ENCODE assay signal across 8 cellular contexts in the genomic region with DNA sequence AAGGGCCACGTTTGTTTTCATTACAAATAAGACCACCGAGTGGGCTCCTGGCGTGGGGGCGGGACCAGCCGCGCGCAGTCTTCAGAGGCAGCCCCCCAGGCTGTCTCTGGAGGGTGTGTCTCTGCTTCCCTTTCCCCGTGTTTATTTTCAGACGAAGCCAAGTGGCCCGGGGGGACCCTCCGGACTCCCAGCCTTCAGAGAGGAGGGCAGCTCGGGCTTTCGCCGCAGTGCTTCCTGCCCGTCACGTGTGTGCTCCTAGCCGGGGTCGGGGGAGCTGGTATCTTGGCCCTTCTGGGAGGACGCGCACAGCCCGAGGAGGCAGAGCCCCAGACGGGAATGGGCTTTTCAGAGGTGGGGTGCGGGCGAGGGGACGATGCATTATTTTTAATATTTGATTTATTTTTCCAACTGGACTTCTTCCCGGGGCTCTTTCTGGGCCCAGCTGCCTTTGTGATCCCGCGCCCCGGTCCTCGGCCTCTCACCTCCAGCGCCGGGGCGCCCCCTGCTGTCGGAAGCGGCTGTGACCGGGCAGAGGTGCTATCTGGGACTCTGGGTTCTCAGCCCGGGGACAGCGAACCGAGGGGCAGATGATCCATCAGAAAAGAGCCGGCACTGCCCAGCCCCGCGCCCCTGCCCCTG.
DNase-seq lines count a peak whose midpoint lies in the region; ATAC-seq and TF ChIP-seq lines count a peak whose summit lies in the region.

No MANE protein-coding gene starts in this region.

- H3K27ac ChIP-seq in dorsolateral prefrontal cortex = peak overlapping the region in 23 of 59 donors; percentile 1 to 81 (median 34)
- H3K27ac ChIP-seq in lung (ENCODE audit: low read depth in 1 of 2, low read length in 1 of 2) = peak overlapping the region in 1 of 2 donors; percentile 10

- no peaks in the 10 kb centered on the region for H3K27me3 ChIP-seq in dorsolateral prefrontal cortex
- no peaks in the 10 kb centered on the region for H3K27me3 ChIP-seq in lung (ENCODE audit: control insufficient read depth, insufficient read depth)

- peak; percentile 59 for ATAC-seq in HG03139 (IDR thresholded peaks at IDR 0.05; ENCODE audit: unreplicated experiment)
- ATAC-seq in lung (ENCODE audit: insufficient read depth, low FRiP score) = peak; percentile 92

- intact Hi-C loops in dorsolateral prefrontal cortex (cut with DNase I) = loop anchor here (2.0 to 10.0 kb wide), 8 partner anchors 72 to 812 kb away; a partner anchor contains a TSS

- H3K4me3 ChIP-seq in dorsolateral prefrontal cortex = peak overlapping the region; percentile 36 to 86 (median 65)
- peak overlapping the region; percentile 18 for H3K4me3 ChIP-seq in lung

- H3K9me3 ChIP-seq in lung (ENCODE audit: control insufficient read depth in 2 of 2, insufficient read depth in 1 of 2, low read length in 1 of 2) = no peaks in the 10 kb centered on the region

- no peaks in the 10 kb centered on the region for H3K36me3 ChIP-seq in lung (ENCODE audit: control insufficient read depth in 2 of 2, insufficient read depth in 2 of 2, low read length in 2 of 2)

- WGBS in lung, 2 donors = 1% methylated on average over 42 of the region's 42 CpGs

- TF ChIP-seq CTCF in dorsolateral prefrontal cortex (IDR thresholded peaks at IDR 0.05 in 54 of 56, conservative IDR thresholded peaks at IDR 0.05 in 2 of 56; ENCODE audit: low read depth in 1 of 56, partially characterized antibody in 56 of 56) = peak; percentile 59 to 95 (median 88)
- TF ChIP-seq CTCF in lung (IDR thresholded peaks at IDR 0.05; ENCODE audit: control extremely low read depth, extremely low read depth) = peak; percentile 81

- peaks cover 0 to 6% of the 10 kb centered on the region in 2 donors for H3K4me1 ChIP-seq in lung (ENCODE audit: control insufficient read depth in 2 of 2, insufficient read depth in 2 of 2, low read length in 2 of 2)

- DNase-seq in NK-92 treated with Interleukin-12 subunit alpha and Interleukin-12 subunit beta, amount 100 ng/mL, for 24 hours (lab: John Stamatoyannopoulos, UW) = peak; percentile 25
- DNase-seq in NK-92 (lab: John Stamatoyannopoulos, UW; ENCODE audit: unreplicated experiment) = no peak
- peak; percentile 3 for DNase-seq in NCI-H446 treated with DMSO at 0.1 percent for 48 hours (lab: John Stamatoyannopoulos, UW)
- peak; percentile 88 to 91 for DNase-seq in activated CD4-positive, alpha-beta T cell treated with anti-CD3 and anti-CD28 coated beads, Interleukin-2, amount 50 U/mL, for 48 hours
- DNase-seq in dorsolateral prefrontal cortex = peak; percentile 52 to 85 (median 75)
- DNase-seq in lung (ENCODE audit: low spot score) = peak; percentile 88
- DNase-seq in stimulated activated CD4-positive, alpha-beta T cell treated with anti-CD3 and anti-CD28 coated beads, TNF-alpha, amount 100 ng/mL, for 1 hour (ENCODE audit: low read depth in 3 of 3, low spot score in 1 of 3) = peak; percentile 36 to 90 (median 55)
